In the genomic region with DNA sequence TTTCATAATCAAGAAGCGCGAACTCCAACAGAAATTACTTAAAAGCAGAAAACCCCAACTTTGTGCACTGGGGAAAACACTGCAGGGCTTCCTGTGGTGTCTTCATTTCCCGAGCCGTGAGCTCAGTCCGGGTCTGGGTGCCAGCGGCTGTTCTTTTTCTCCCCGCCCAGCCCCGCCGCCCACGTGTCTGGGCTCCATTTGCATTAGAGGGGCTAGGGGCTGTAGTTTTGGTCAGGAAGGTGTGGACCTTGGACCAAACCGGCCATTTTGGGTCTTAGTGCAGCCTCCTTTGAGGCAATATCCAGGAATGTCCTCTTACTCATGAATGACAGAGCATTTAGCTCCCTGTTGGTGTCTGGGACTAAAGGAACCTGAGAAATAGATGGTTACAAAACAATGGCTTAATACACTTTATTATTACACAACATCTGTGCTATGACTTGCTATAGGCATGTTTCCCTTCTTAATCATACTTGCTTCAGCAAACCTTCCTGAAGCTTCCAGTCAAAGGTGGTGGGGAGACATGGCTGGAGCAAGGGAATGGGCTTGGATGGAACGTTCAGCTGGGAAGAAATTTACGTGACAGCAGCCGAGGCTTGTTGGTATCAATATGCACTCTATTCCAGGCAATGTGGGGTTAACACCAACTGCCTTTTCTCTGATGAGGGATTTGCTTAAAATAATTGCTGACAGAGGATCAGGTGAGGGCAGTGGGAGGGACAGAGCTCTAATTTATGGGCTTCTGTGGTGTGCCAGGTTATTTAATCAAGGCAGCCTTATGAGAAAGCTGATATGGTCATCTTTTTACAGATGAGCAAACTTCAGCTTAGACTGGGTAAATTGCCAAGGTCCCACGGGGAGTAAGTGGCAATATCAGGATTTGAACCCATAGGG, we compare ENCODE assay signal across 8 cellular contexts. TPM values are rescaled to one million over a fixed set of nuclear protein-coding genes. Genes with fewer than 3 reads are reported as not detected.
DNase-seq lines count a peak whose midpoint lies in the region; ATAC-seq and TF ChIP-seq lines count a peak whose summit lies in the region.

No MANE protein-coding gene starts in this region.

- H3K27me3 ChIP-seq in AG04450 (ENCODE audit: control insufficient read depth, insufficient read depth, low read length) (no peaks in the 10 kb centered on the region), mucosa of stomach (ENCODE audit: control insufficient read depth, insufficient read depth, low read length) (no peaks in the 10 kb centered on the region), thymus (ENCODE audit: control insufficient read depth, insufficient read depth) (no peaks in the 10 kb centered on the region)

- H3K27ac Mint-ChIP-seq in activated CD4-positive, alpha-beta memory T cell treated with anti-CD3 and anti-CD28 coated beads, Interleukin-2, amount 10 ng/mL, durations not matched to agents 7 days and 5 days, result peak overlapping the region; percentile 56

- H3K4me3 ChIP-seq in AG04450 (ENCODE audit: low read depth, low read length) (peak overlapping the region; percentile 100), mucosa of stomach (ENCODE audit: low read length) (peak overlapping the region; percentile 93), thymus (ENCODE audit: low read length) (peak overlapping the region; percentile 56)

- no peaks in the 10 kb centered on the region for H3K27me3 Mint-ChIP-seq in activated CD4-positive, alpha-beta memory T cell treated with anti-CD3 and anti-CD28 coated beads, Interleukin-2, amount 10 ng/mL, durations not matched to agents 7 days and 5 days

- TF ChIP-seq POLR2A in GM19193 (IDR thresholded peaks at IDR 0.05; ENCODE audit: extremely low read depth, insufficient read depth, insufficient read length) (peak; percentile 32), erythroblast (IDR thresholded peaks at IDR 0.05; ENCODE audit: low read length) (peak; percentile 49)

- POLR2A ChIA-PET in AG04450 (lab: Yijun Ruan, JAX), result interaction anchor here (0.6 to 2.0 kb wide), 5 partner anchors 56 to 773 kb away, joined by 3 to 9 read pairs (median 6); a partner anchor contains a TSS
- POLR2A ChIA-PET in activated CD4-positive, alpha-beta memory T cell treated with anti-CD3 and anti-CD28 coated beads, Interleukin-2, amount 10 ng/mL, durations not matched to agents 7 days and 5 days (lab: Charles Lee), result interaction anchor here (1.0 to 4.5 kb wide), 12 partner anchors 9 to 172 kb away, joined by 3 to 41 read pairs (median 4); a partner anchor contains a TSS

- H3K27ac ChIP-seq in AG04450 (ENCODE audit: low read depth, low read length) (peak overlapping the region; percentile 93), thymus (ENCODE audit: low read depth) (peak overlapping the region; percentile 83)

- peaks cover 69% of the 10 kb centered on the region for H3K4me1 Mint-ChIP-seq in activated CD4-positive, alpha-beta memory T cell treated with anti-CD3 and anti-CD28 coated beads, Interleukin-2, amount 10 ng/mL, durations not matched to agents 7 days and 5 days

- no peak for TF ChIP-seq CTCF in AG04450 (IDR thresholded peaks at IDR 0.05; ENCODE audit: low read depth, low read length)

- 19% methylated on average over 15 of the region's 15 CpGs for WGBS in thymus

- DNase-seq in AG04450 (ENCODE audit: low read depth, low spot score) (no peak), NCI-H2171 treated with DMSO at 0.1 percent for 48 hours (lab: John Stamatoyannopoulos, UW) (peak; percentile 57), erythroblast (lab: John Stamatoyannopoulos, UW) (peak; percentile 57 to 61)
- DNase-seq in activated CD4-positive, alpha-beta memory T cell treated with anti-CD3 and anti-CD28 coated beads, Interleukin-2, amount 10 ng/mL, durations not matched to agents 7 days and 5 days, result peak; percentile 49

- H3K4me1 ChIP-seq in mucosa of stomach (ENCODE audit: control insufficient read depth, insufficient read depth, low read length) (peaks cover 16% of the 10 kb centered on the region), thymus (ENCODE audit: control insufficient read depth, insufficient read depth, low read length) (peaks cover 29% of the 10 kb centered on the region)

- H3K9me3 Mint-ChIP-seq in activated CD4-positive, alpha-beta memory T cell treated with anti-CD3 and anti-CD28 coated beads, Interleukin-2, amount 10 ng/mL, durations not matched to agents 7 days and 5 days, result no peaks in the 10 kb centered on the region

- peak overlapping the region; percentile 98 for H3K4me3 Mint-ChIP-seq in activated CD4-positive, alpha-beta memory T cell treated with anti-CD3 and anti-CD28 coated beads, Interleukin-2, amount 10 ng/mL, durations not matched to agents 7 days and 5 days

- peaks cover 29% of the 10 kb centered on the region for H3K36me3 Mint-ChIP-seq in activated CD4-positive, alpha-beta memory T cell treated with anti-CD3 and anti-CD28 coated beads, Interleukin-2, amount 10 ng/mL, durations not matched to agents 7 days and 5 days (ENCODE audit: low read depth)

- CTCF ChIA-PET in AG04450 (lab: Charles Lee), result interaction anchor here (1.2 to 3.7 kb wide), 4 partner anchors 12 to 87 kb away, joined by 4 to 15 read pairs (median 8); no protein-coding TSS in a partner anchor
- CTCF ChIA-PET in activated CD4-positive, alpha-beta memory T cell treated with anti-CD3 and anti-CD28 coated beads, Interleukin-2, amount 10 ng/mL, durations not matched to agents 7 days and 5 days (lab: Charles Lee), result interaction anchor here (0.8 to 3.6 kb wide), 8 partner anchors 13 to 173 kb away, joined by 3 to 19 read pairs (median 6); no protein-coding TSS in a partner anchor

- peak overlapping the region; percentile 67 for H3K9ac ChIP-seq in mucosa of stomach (ENCODE audit: low read length)

- H3K36me3 ChIP-seq in mucosa of stomach (ENCODE audit: control insufficient read depth, insufficient read depth, low read length) (no peaks in the 10 kb centered on the region), thymus (ENCODE audit: control insufficient read depth, insufficient read depth) (peaks cover 3% of the 10 kb centered on the region)

- ATAC-seq in GM18511 (IDR thresholded peaks at IDR 0.05; ENCODE audit: unreplicated experiment), result no peak

- H3K9me3 ChIP-seq in AG04450 (ENCODE audit: control insufficient read depth, insufficient read depth, low read length) (no peaks in the 10 kb centered on the region; the same call in 1 of the 2 replicates), mucosa of stomach (ENCODE audit: control insufficient read depth, low read length) (no peaks in the 10 kb centered on the region), thymus (ENCODE audit: control insufficient read depth) (peaks cover 1% of the 10 kb centered on the region)

RNA-seq across cellular contexts. Expression of a gene that starts 1.1 kb away (rescaled TPM):
- polyA plus RNA-seq in AG04450 (2011; rRNA removed) (26.8 and 39.0 TPM in 2 replicates), thymus (84.2 TPM)
- 12.2 and 25.7 TPM in 2 replicates for polyA minus RNA-seq in AG04450 (2011; rRNA and poly(A)+ RNA removed)
- 10 to 100 TPM; 52.7 to 57.3 TPM for total RNA-seq in activated CD4-positive, alpha-beta memory T cell treated with anti-CD3 and anti-CD28 coated beads, Interleukin-2, amount 10 ng/mL, durations not matched to agents 7 days and 5 days

RNA-seq across cellular contexts. Expression of a gene that starts 25.0 kb away (rescaled TPM):
- polyA plus RNA-seq in AG04450 (2011; rRNA removed) (0.11 and 0.32 TPM in 2 replicates), thymus (1.5 TPM)
- not detected in 2 replicates for polyA minus RNA-seq in AG04450 (2011; rRNA and poly(A)+ RNA removed)
- under 1 TPM in 1 of 2 experiments, not detected in 1; 0.25 TPM for total RNA-seq in activated CD4-positive, alpha-beta memory T cell treated with anti-CD3 and anti-CD28 coated beads, Interleukin-2, amount 10 ng/mL, durations not matched to agents 7 days and 5 days

RNA-seq across cellular contexts. Expression of a gene that starts 45.5 kb away (rescaled TPM):
- polyA plus RNA-seq in AG04450 (2011; rRNA removed) (0.04 and 0.05 TPM in 2 replicates), thymus (0.14 TPM)
- 0.04 and 0.05 TPM in 2 replicates for polyA minus RNA-seq in AG04450 (2011; rRNA and poly(A)+ RNA removed)
- under 1 TPM; 0.60 TPM for total RNA-seq in activated CD4-positive, alpha-beta memory T cell treated with anti-CD3 and anti-CD28 coated beads, Interleukin-2, amount 10 ng/mL, durations not matched to agents 7 days and 5 days

RNA-seq across cellular contexts. Expression of a gene that starts 56.0 kb away (rescaled TPM):
- 34.9 and 41.7 TPM in 2 replicates for polyA plus RNA-seq in AG04450 (2011; rRNA removed)
- polyA minus RNA-seq in AG04450 (2011; rRNA and poly(A)+ RNA removed), result 29.8 and 39.7 TPM in 2 replicates
- 10 to 100 TPM; 59.2 to 63.1 TPM for total RNA-seq in activated CD4-positive, alpha-beta memory T cell treated with anti-CD3 and anti-CD28 coated beads, Interleukin-2, amount 10 ng/mL, durations not matched to agents 7 days and 5 days
- 49.6 TPM for polyA plus RNA-seq in thymus
